In genomic region chr6:2848851-2849250, GRCh38 we compare ENCODE assay signal across 9 cellular contexts. TPM values are rescaled to one million over a fixed set of nuclear protein-coding genes. Genes with fewer than 3 reads are reported as not detected.
DNase-seq lines count a peak whose midpoint lies in the region; TF ChIP-seq lines count a peak whose summit lies in the region.
"Had no signal": no experiment of that assay in that cellular context is flagged by ENCODE, and none has a peak within 500 bp of the region (broad histone marks: within the 10 kb centered on the region; RNA-seq: fewer than 3 reads in every experiment).

No MANE protein-coding gene starts in this region.

- H3K27ac Mint-ChIP-seq in activated naive CD4-positive, alpha-beta T cell treated with anti-CD3 and anti-CD28 coated beads, Interleukin-2, amount 10 ng/mL, durations not matched to agents 7 days and 5 days: peak overlapping the region; percentile 58

- CTCF ChIA-PET in activated naive CD4-positive, alpha-beta T cell treated with anti-CD3 and anti-CD28 coated beads, Interleukin-2, amount 10 ng/mL, durations not matched to agents 7 days and 5 days (lab: Charles Lee): interaction anchor here (0.8 to 4.6 kb wide), 7 partner anchors 13 to 86 kb away, joined by 3 to 80 read pairs (median 4); no protein-coding TSS in a partner anchor

- peaks cover 0 to 3% of the 10 kb centered on the region in 2 donors for H3K4me1 ChIP-seq in breast epithelium
- H3K4me1 ChIP-seq: prostate gland had no signal

- no peak for TF ChIP-seq CTCF in breast epithelium (IDR thresholded peaks at IDR 0.05)

- H3K4me3 ChIP-seq in breast epithelium: no peak overlapping the region
- H3K4me3 ChIP-seq: prostate gland had no signal

- H3K4me1 Mint-ChIP-seq in activated naive CD4-positive, alpha-beta T cell treated with anti-CD3 and anti-CD28 coated beads, Interleukin-2, amount 10 ng/mL, durations not matched to agents 7 days and 5 days: peaks cover 56% of the 10 kb centered on the region

- peak overlapping the region; percentile 31 for H3K4me3 Mint-ChIP-seq in activated naive CD4-positive, alpha-beta T cell treated with anti-CD3 and anti-CD28 coated beads, Interleukin-2, amount 10 ng/mL, durations not matched to agents 7 days and 5 days

- H3K36me3 ChIP-seq in breast epithelium: no peaks in the 10 kb centered on the region
- H3K36me3 ChIP-seq: prostate gland had no signal

- H3K9me3 Mint-ChIP-seq in activated naive CD4-positive, alpha-beta T cell treated with anti-CD3 and anti-CD28 coated beads, Interleukin-2, amount 10 ng/mL, durations not matched to agents 7 days and 5 days: peaks cover 4% of the 10 kb centered on the region

- no peaks in the 10 kb centered on the region for H3K27me3 Mint-ChIP-seq in activated naive CD4-positive, alpha-beta T cell treated with anti-CD3 and anti-CD28 coated beads, Interleukin-2, amount 10 ng/mL, durations not matched to agents 7 days and 5 days

- no peaks in the 10 kb centered on the region for H3K9me3 ChIP-seq in breast epithelium
- H3K9me3 ChIP-seq: prostate gland had no signal

- peaks cover 12% of the 10 kb centered on the region for H3K36me3 Mint-ChIP-seq in activated naive CD4-positive, alpha-beta T cell treated with anti-CD3 and anti-CD28 coated beads, Interleukin-2, amount 10 ng/mL, durations not matched to agents 7 days and 5 days

- TF ChIP-seq POLR2A in GM19099 (IDR thresholded peaks at IDR 0.05; ENCODE audit: extremely low read depth, insufficient read length, low read depth) (peak; percentile 37), Raji (IDR thresholded peaks at IDR 0.05; ENCODE audit: insufficient read depth, low read depth, low read length) (0 out of 2 replicates have a peak, but pooled peaks have one; percentile 26), breast epithelium (IDR thresholded peaks at IDR 0.05) (no peak)

- DNase-seq in activated naive CD4-positive, alpha-beta T cell treated with anti-CD3 and anti-CD28 coated beads, Interleukin-2, amount 10 ng/mL, durations not matched to agents 7 days and 5 days: peak; percentile 84
- DNase-seq in stimulated activated CD4-positive, alpha-beta T cell treated with anti-CD3 and anti-CD28 coated beads, Interleukin-15, amount 100 ng/mL, for 1 hour (ENCODE audit: low read depth in 1 of 2, low spot score in 1 of 2): peak; percentile 26 to 40
- DNase-seq in breast epithelium (ENCODE audit: low spot score in 2 of 2) (no peak), NCI-H1694 treated with DMSO at 0.1 percent for 48 hours (lab: John Stamatoyannopoulos, UW) (no peak), amygdala (lab: John Stamatoyannopoulos, UW) (no peak), KG1 (lab: John Stamatoyannopoulos, UW) (no peak)

- H3K27me3 ChIP-seq in breast epithelium: no peaks in the 10 kb centered on the region

- no peak overlapping the region for H3K27ac ChIP-seq in breast epithelium
- H3K27ac ChIP-seq: prostate gland had no signal

- intact Hi-C loops in breast epithelium (cut with DNase I; ENCODE audit: low total_unique reads): loop anchor here (2.0 to 10.0 kb wide), 2 partner anchors 86 to 140 kb away; no protein-coding TSS in a partner anchor

RNA-seq across cellular contexts. Expression of gene SERPINB1, which starts 7.2 kb away (rescaled TPM):
- total RNA-seq in breast epithelium: 10 to 100 TPM; 35.1 to 53.6 (median 51.8) TPM

RNA-seq across cellular contexts. Expression of gene SERPINB9, which starts 54.3 kb away (rescaled TPM):
- 10 to 100 TPM in 2 of 3 donors, 1 to 10 TPM in 1; 8.0 to 12.8 (median 10.8) TPM for total RNA-seq in breast epithelium

Comparison
In these comparisons a context has a peak if more than half of its experiments do, and no peak if none do; other contexts are left out.
1. DNase-seq: peak in activated naive CD4-positive, alpha-beta T cell treated with anti-CD3 and anti-CD28 coated beads, Interleukin-2, amount 10 ng/mL, durations not matched to agents 7 days and 5 days (single experiment) and stimulated activated CD4-positive, alpha-beta T cell treated with anti-CD3 and anti-CD28 coated beads, Interleukin-15, amount 100 ng/mL, for 1 hour (2 of 2); none in breast epithelium (0 of 2), NCI-H1694 treated with DMSO at 0.1 percent for 48 hours (single experiment), amygdala (0 of 56) and KG1 (single experiment).